In genomic region chr11:12144306-12145174, GRCh38 we compare ENCODE assay signal across 12 cellular contexts. TPM values are rescaled to one million over a fixed set of nuclear protein-coding genes. Genes with fewer than 3 reads are reported as not detected.
A peak's percentile ranks its signal among the peaks of the same experiment; 100 is the strongest.
DNase-seq lines count a peak whose midpoint lies in the region; ATAC-seq and TF ChIP-seq lines count a peak whose summit lies in the region.
"Had no signal": no experiment of that assay in that cellular context is flagged by ENCODE, and none has a peak within 500 bp of the region (broad histone marks: within the 10 kb centered on the region; RNA-seq: fewer than 3 reads in every experiment).

No MANE protein-coding gene starts in this region.

- no peak overlapping the region for H2AK5ac ChIP-seq in neuronal stem cell (ENCODE audit: low read depth, low read length)

- in situ Hi-C loops in brain microvascular endothelial cell (cut with HindIII; ENCODE audit: low pct_ligation_motif_present, low sequenced_read_pairs) = no loop called here

- intact Hi-C loops in aorta (cut with DNase I) = no loop called here

- peak overlapping the region; percentile 56 to 69 for H3K27ac Mint-ChIP-seq in activated naive CD4-positive, alpha-beta T cell treated with anti-CD3 and anti-CD28 coated beads, Interleukin-2, amount 50 U/mL, for 72 hours

- WGBS in aorta, 2 donors = 25 to 26% methylated on average over 11 of the region's 11 CpGs
- WGBS in neuronal stem cell (ENCODE audit: extremely low coverage in 2 of 2, insufficient read length in 2 of 2, insufficient replicate concordance in 1 of 2), 2 donors = no CpG with 5 or more reads among the region's 11 CpGs

- peaks cover 5 to 14% of the 10 kb centered on the region in 2 donors for H3K9me3 Mint-ChIP-seq in activated naive CD4-positive, alpha-beta T cell treated with anti-CD3 and anti-CD28 coated beads, Interleukin-2, amount 50 U/mL, for 72 hours

- H3K27me3 ChIP-seq in brain microvascular endothelial cell (replicated peaks) (no peaks in the 10 kb centered on the region), mucosa of rectum (ENCODE audit: control insufficient read depth in 2 of 2, insufficient read depth in 2 of 2, low read length in 2 of 2) (no peaks in the 10 kb centered on the region), aorta (ENCODE audit: control insufficient read depth in 1 of 2, insufficient read depth in 2 of 2, low read length in 1 of 2) (no peaks in the 10 kb centered on the region), neuronal stem cell (ENCODE audit: control insufficient read depth in 3 of 3, insufficient read depth in 3 of 3, low read depth in 1 of 3, low read length in 3 of 3) (no peaks in the 10 kb centered on the region)
- H3K27me3 ChIP-seq: MG63 had no signal

- no peak for DNase-seq in activated naive CD4-positive, alpha-beta T cell treated with anti-CD3 and anti-CD28 coated beads, Interleukin-2, amount 50 U/mL, for 72 hours (ENCODE audit: low spot score in 2 of 2)
- DNase-seq in activated naive CD4-positive, alpha-beta T cell treated with anti-CD3 and anti-CD28 coated beads, Interleukin-2, amount 50 U/mL, for 16 hours = no peak
- DNase-seq in brain microvascular endothelial cell = no peak
- DNase-seq in aorta = no peak
- DNase-seq in neuronal stem cell (ENCODE audit: low spot score) = no peak
- DNase-seq: C1 segment of cervical spinal cord, left cardiac atrium, MG63, NCI-H748 treated with DMSO at 0.1 percent for 48 hours had no signal

- no peaks in the 10 kb centered on the region for H3K9me3 ChIP-seq in mucosa of rectum (ENCODE audit: control insufficient read depth in 2 of 2, low read length in 2 of 2)
- no peaks in the 10 kb centered on the region for H3K9me3 ChIP-seq in aorta (ENCODE audit: control insufficient read depth, low read length)
- no peaks in the 10 kb centered on the region for H3K9me3 ChIP-seq in neuronal stem cell (replicated peaks in 1 of 2; ENCODE audit: control insufficient read depth in 2 of 2, insufficient read depth in 1 of 2, low read depth in 1 of 2, low read length in 2 of 2)
- H3K9me3 ChIP-seq: MG63 had no signal

- H3K36me3 Mint-ChIP-seq in activated naive CD4-positive, alpha-beta T cell treated with anti-CD3 and anti-CD28 coated beads, Interleukin-2, amount 50 U/mL, for 72 hours = peaks cover 14 to 64% of the 10 kb centered on the region in 2 donors

- TF ChIP-seq CTCF in brain microvascular endothelial cell (IDR thresholded peaks at IDR 0.05; ENCODE audit: low read depth, low read length, missing control alignments) = no peak

- H3K36me3 ChIP-seq in brain microvascular endothelial cell (replicated peaks) (peaks cover 73% of the 10 kb centered on the region), mucosa of rectum (ENCODE audit: control insufficient read depth in 2 of 2, insufficient read depth in 2 of 2, low read length in 2 of 2) (peaks cover 0 to 2% of the 10 kb centered on the region in 2 donors), aorta (ENCODE audit: control insufficient read depth in 1 of 2, insufficient read depth in 2 of 2, low read length in 1 of 2) (peaks cover 1 to 4% of the 10 kb centered on the region in 2 donors), neuronal stem cell (replicated peaks in 1 of 2; ENCODE audit: control insufficient read depth in 2 of 2, insufficient read depth in 2 of 2, low read length in 2 of 2) (no peaks in the 10 kb centered on the region)

- H2BK120ac ChIP-seq in neuronal stem cell (ENCODE audit: low read depth, low read length) = no peak overlapping the region

- no peak overlapping the region for H2BK5ac ChIP-seq in neuronal stem cell (ENCODE audit: low read length)

- H3K4me1 ChIP-seq in mucosa of rectum (ENCODE audit: control insufficient read depth in 2 of 2, insufficient read depth in 2 of 2, low read length in 2 of 2) (peaks cover 54 to 75% of the 10 kb centered on the region in 2 donors), aorta (ENCODE audit: control insufficient read depth in 1 of 2, insufficient read depth in 2 of 2, low read length in 2 of 2) (peaks cover 12 to 22% of the 10 kb centered on the region in 2 donors), neuronal stem cell (ENCODE audit: control insufficient read depth in 2 of 2, insufficient read depth in 1 of 2, low read depth in 1 of 2, low read length in 2 of 2) (peaks cover 0 to 1% of the 10 kb centered on the region in 2 donors)

- H3K23ac ChIP-seq in neuronal stem cell (ENCODE audit: low read depth, low read length, poor library complexity) = no peak overlapping the region

- H2BK15ac ChIP-seq in neuronal stem cell (ENCODE audit: low read length) = no peak overlapping the region

- H3K27ac ChIP-seq in brain microvascular endothelial cell (peak overlapping the region; percentile 85), mucosa of rectum (ENCODE audit: low read depth in 2 of 2, low read length in 2 of 2) (peak overlapping the region; percentile 85 to 91), aorta (ENCODE audit: low read depth in 1 of 2, low read length in 2 of 2) (peak overlapping the region; percentile 62 to 98), neuronal stem cell (replicated peaks; ENCODE audit: low read length) (no peak overlapping the region)

- no peak overlapping the region for H3K14ac ChIP-seq in neuronal stem cell (ENCODE audit: low read length)

- H4K8ac ChIP-seq in neuronal stem cell (ENCODE audit: low read depth, low read length) = no peak overlapping the region

- no peaks in the 10 kb centered on the region for H3K79me1 ChIP-seq in neuronal stem cell (ENCODE audit: low read depth, low read length)

- no peak overlapping the region for H4K91ac ChIP-seq in neuronal stem cell (ENCODE audit: low read depth, low read length, poor library complexity)

- H2BK12ac ChIP-seq in neuronal stem cell (ENCODE audit: low read length) = no peak overlapping the region

- H3K4me3 ChIP-seq in brain microvascular endothelial cell (ENCODE audit: low read depth, low read length) = no peak overlapping the region
- peak overlapping the region; percentile 23 to 37 for H3K4me3 ChIP-seq in mucosa of rectum (ENCODE audit: low read length in 2 of 2)
- no peak overlapping the region for H3K4me3 ChIP-seq in aorta (ENCODE audit: low read length in 2 of 2)
- no peak overlapping the region for H3K4me3 ChIP-seq in neuronal stem cell (ENCODE audit: low read length in 2 of 2)
- H3K4me3 ChIP-seq: MG63 had no signal

- no peak overlapping the region for H2AFZ ChIP-seq in neuronal stem cell (ENCODE audit: low read length)

- peak; percentile 57 to 59 for ATAC-seq in activated naive CD4-positive, alpha-beta T cell treated with anti-CD3 and anti-CD28 coated beads, Interleukin-2, amount 50 U/mL, for 72 hours
- ATAC-seq in aorta (ENCODE audit: low FRiP score) = peak; percentile 59
- no peak for ATAC-seq in HG02970 (IDR thresholded peaks at IDR 0.05; ENCODE audit: low FRiP score, unreplicated experiment)
- ATAC-seq in GM18520 (IDR thresholded peaks at IDR 0.05; ENCODE audit: unreplicated experiment) = no peak

- H3K18ac ChIP-seq in neuronal stem cell (ENCODE audit: low read length) = no peak overlapping the region

- no peak overlapping the region for H3K4ac ChIP-seq in neuronal stem cell (ENCODE audit: low read length)

- no peak overlapping the region for H3K4me2 ChIP-seq in neuronal stem cell (ENCODE audit: insufficient read depth, low read length, poor library complexity, severe bottlenecking)

- H3K9ac ChIP-seq in mucosa of rectum (ENCODE audit: low read depth in 1 of 2, low read length in 2 of 2) (peak overlapping the region in 1 of 2 donors; percentile 46), neuronal stem cell (ENCODE audit: low read depth, low read length, poor library complexity) (no peak overlapping the region)

RNA-seq across cellular contexts. Expression of gene MICAL2, which starts 34.1 kb away (rescaled TPM):
- total RNA-seq in activated naive CD4-positive, alpha-beta T cell treated with anti-CD3 and anti-CD28 coated beads, Interleukin-2, amount 50 U/mL, for 72 hours = 100 to 1,000 TPM in 1 of 2 donors, 10 to 100 TPM in 1; 60.8 to 124 TPM
- total RNA-seq in aorta = 100 to 1,000 TPM; 315 to 605 TPM
- polyA plus RNA-seq in aorta = 100 to 1,000 TPM in 1 of 2 donors, 10 to 100 TPM in 1; 87.7 to 245 TPM
- 0.36 TPM for polyA plus RNA-seq in neuronal stem cell (2013, experiment 1 of 2)
- polyA plus RNA-seq in neuronal stem cell (2013, experiment 2 of 2) = 0.26 TPM

Comparison
In these comparisons a context has a peak if more than half of its experiments do, and no peak if none do; other contexts are left out.
1. ATAC-seq: peak in activated naive CD4-positive, alpha-beta T cell treated with anti-CD3 and anti-CD28 coated beads, Interleukin-2, amount 50 U/mL, for 72 hours (2 of 2) and aorta (single experiment); none in HG02970 (single experiment) and GM18520 (single experiment).
2. H3K4me3 ChIP-seq: peak in mucosa of rectum (2 of 2); none in brain microvascular endothelial cell (single experiment), aorta (0 of 2) and neuronal stem cell (0 of 2).